ENCODE assay signal across 13 cellular contexts in genomic region chr11:28476053-28476452, GRCh38.
"Had no signal": no experiment of that assay in that cellular context is flagged by ENCODE, and none has a peak within 500 bp of the region (broad histone marks: within the 10 kb centered on the region; RNA-seq: fewer than 3 reads in every experiment).

No MANE protein-coding gene starts in this region.

- H3K79me2 ChIP-seq: parathyroid adenoma had no signal

- H3K27me3 ChIP-seq: adrenal gland, breast epithelium, esophagus muscularis mucosa, vagina had no signal

- H2AFZ ChIP-seq: parathyroid adenoma had no signal

- H3K9ac ChIP-seq: parathyroid adenoma had no signal

- H3K36me3 ChIP-seq: adrenal gland, breast epithelium, esophagus muscularis mucosa, vagina had no signal

- H3K9me3 ChIP-seq: adrenal gland, breast epithelium, esophagus muscularis mucosa, vagina had no signal

- DNase-seq: activated CD4-positive, alpha-beta T cell treated with anti-CD3 and anti-CD28 coated beads, Interleukin-2, amount 50 U/mL, for 4 hours; activated CD4-positive, CD25-positive, alpha-beta regulatory T cell treated with anti-CD3 and anti-CD28 coated beads, Interleukin-2, amount 50 U/mL, for 72 hours; activated naive CD4-positive, alpha-beta T cell treated with anti-CD3 and anti-CD28 coated beads, Interleukin-2, amount 50 U/mL, for 16 hours; activated T-cell treated with anti-CD3 and anti-CD28 coated beads, Interleukin-2, amount 50 U/mL, for 1 hour; adrenal gland; foreskin melanocyte; mesendoderm; stimulated activated CD4-positive, alpha-beta T cell treated with anti-CD3 and anti-CD28 coated beads, Interleukin-4, amount 100 ng/mL, for 4 hours had no signal

- H3K27ac ChIP-seq: adrenal gland, breast epithelium, esophagus muscularis mucosa, parathyroid adenoma, skin epidermis, vagina had no signal

- H3K4me3 ChIP-seq: adrenal gland, breast epithelium, esophagus muscularis mucosa, skin epidermis, vagina had no signal

- H3K4me1 ChIP-seq: adrenal gland, breast epithelium, parathyroid adenoma, vagina had no signal
